Comparison of ENCODE assay signal across 11 cellular contexts in the genomic region with DNA sequence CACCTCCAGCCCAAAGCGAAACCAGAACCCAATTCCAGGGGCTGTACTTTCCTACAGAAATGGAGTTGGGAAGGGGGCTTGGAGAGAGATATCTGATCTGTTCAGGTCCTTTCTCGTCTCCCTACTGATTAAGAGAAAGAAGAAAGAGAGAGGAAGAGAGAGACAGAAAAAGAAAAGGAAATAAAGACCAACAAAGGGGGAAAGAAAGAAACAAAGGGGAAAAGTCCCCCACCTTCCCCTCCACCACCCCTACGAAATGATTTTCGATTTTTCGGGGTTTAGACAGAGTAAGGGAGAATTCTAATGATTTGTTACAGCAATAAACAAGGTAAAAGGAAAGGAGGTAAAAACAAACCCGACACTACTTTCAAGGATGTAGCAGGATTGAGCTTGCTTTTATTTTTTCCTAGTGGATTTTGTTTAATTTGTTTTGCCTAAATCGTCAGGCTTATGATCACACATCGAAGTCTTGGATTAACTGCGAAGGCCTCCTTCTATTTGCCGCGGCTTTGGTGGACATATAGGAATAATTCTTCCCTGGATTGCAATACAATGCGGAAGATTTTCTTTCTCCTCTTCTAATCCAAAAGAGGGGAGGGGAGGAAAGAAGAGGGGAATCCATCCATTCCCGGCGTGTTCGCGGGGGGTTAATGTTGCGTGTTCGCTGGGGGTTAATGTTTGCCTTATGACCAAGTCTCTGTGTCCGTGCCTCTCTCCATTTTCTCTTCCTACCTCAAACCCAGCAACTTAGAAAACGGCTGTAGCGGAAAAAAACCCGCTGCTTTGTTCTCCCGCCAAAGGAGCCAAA. TPM values are rescaled to one million over a fixed set of nuclear protein-coding genes. Genes with fewer than 3 reads are reported as not detected.
A peak's percentile ranks its signal among the peaks of the same experiment; 100 is the strongest.
DNase-seq lines count a peak whose midpoint lies in the region; ATAC-seq, FAIRE-seq and TF ChIP-seq lines count a peak whose summit lies in the region.
"Had no signal": no experiment of that assay in that cellular context is flagged by ENCODE, and none has a peak within 500 bp of the region (broad histone marks: within the 10 kb centered on the region; RNA-seq: fewer than 3 reads in every experiment).

No MANE protein-coding gene starts in this region.

- H3K27me3 Mint-ChIP-seq in H9 (ENCODE audit: low read depth), result peaks cover 96% of the 10 kb centered on the region
- peaks cover 87% of the 10 kb centered on the region for H3K27me3 Mint-ChIP-seq in activated T-helper 1 cell treated with anti-CD3 and anti-CD28 coated beads, Interleukin-12 subunit alpha, Interleukin-12 subunit beta, Interleukin-2, Interleukin-4 antibody, amounts not matched to agents 30 ng/mL and 10 ng/mL and 1 ng/mL, durations not matched to agents 14 hours and 24 hours and 36 hours (ENCODE audit: insufficient read depth)

- no peak overlapping the region for H2BK20ac ChIP-seq in H9 (ENCODE audit: low read depth, low read length, poor library complexity, severe bottlenecking)

- in situ Hi-C loops in gastrocnemius medialis (cut with MboI; ENCODE audit: low sequenced_read_pairs in 4 of 4), result no loop called here

- no peak overlapping the region for H3K18ac ChIP-seq in H9 (ENCODE audit: insufficient read length, low read depth, low read length)

- peaks cover 2% of the 10 kb centered on the region for H4K20me1 ChIP-seq in H9 (ENCODE audit: control insufficient read depth, insufficient read depth, insufficient read length)

- peak overlapping the region; percentile 65 for H3K4me2 ChIP-seq in H9 (ENCODE audit: insufficient read depth, insufficient read length, low read length)

- no peak overlapping the region; the same call in 1 of the 2 replicates for H3K14ac ChIP-seq in H9 (ENCODE audit: insufficient read depth, low read length)

- no peak overlapping the region for H2BK120ac ChIP-seq in H9 (ENCODE audit: low read depth, low read length, poor library complexity, severe bottlenecking)

- TF ChIP-seq CTCF in H9 (conservative IDR thresholded peaks at IDR 0.05) (no peak), kidney (IDR thresholded peaks at IDR 0.05; ENCODE audit: borderline replicate concordance, extremely low read depth, insufficient read depth) (no peak), gastrocnemius medialis (IDR thresholded peaks at IDR 0.05 in 4 of 5, conservative IDR thresholded peaks at IDR 0.05 in 1 of 5) (no peak)

- peak overlapping the region in 1 of 3 experiments; percentile 45; a peak in 1 of 7 replicates for H3K27ac Mint-ChIP-seq in H9
- H3K27ac Mint-ChIP-seq in activated T-helper 1 cell treated with anti-CD3 and anti-CD28 coated beads, Interleukin-12 subunit alpha, Interleukin-12 subunit beta, Interleukin-2, Interleukin-4 antibody, amounts not matched to agents 30 ng/mL and 10 ng/mL and 1 ng/mL, durations not matched to agents 14 hours and 24 hours and 36 hours, result peak overlapping the region; percentile 61

- no peak for FAIRE-seq in kidney (lab: Jason Lieb, UNC)

- no peak overlapping the region for H3K23ac ChIP-seq in H9 (ENCODE audit: insufficient read length, low read depth, low read length)

- no CpG with 5 or more reads among the region's 23 CpGs for WGBS in H9 (ENCODE audit: extremely low coverage, insufficient read length, low lambda C conversion rate)

- no peak overlapping the region for H2AK5ac ChIP-seq in H9 (ENCODE audit: insufficient read length, low read length)

- H3K4me3 Mint-ChIP-seq in H9, result peak overlapping the region; percentile 43 to 79; a peak in 4 of 5 replicates
- H3K4me3 Mint-ChIP-seq in activated T-helper 1 cell treated with anti-CD3 and anti-CD28 coated beads, Interleukin-12 subunit alpha, Interleukin-12 subunit beta, Interleukin-2, Interleukin-4 antibody, amounts not matched to agents 30 ng/mL and 10 ng/mL and 1 ng/mL, durations not matched to agents 14 hours and 24 hours and 36 hours, result no peak overlapping the region

- H3K9me3 Mint-ChIP-seq in H9, result peaks cover 0 to 7% of the 10 kb centered on the region in 2 experiments; a peak in 2 of 5 replicates
- H3K9me3 Mint-ChIP-seq in activated T-helper 1 cell treated with anti-CD3 and anti-CD28 coated beads, Interleukin-12 subunit alpha, Interleukin-12 subunit beta, Interleukin-2, Interleukin-4 antibody, amounts not matched to agents 30 ng/mL and 10 ng/mL and 1 ng/mL, durations not matched to agents 14 hours and 24 hours and 36 hours, result no peaks in the 10 kb centered on the region

- H3K79me1 ChIP-seq in H9 (ENCODE audit: insufficient read depth, low read depth, low read length, poor library complexity, severe bottlenecking), result no peaks in the 10 kb centered on the region

- no peak overlapping the region for H4K5ac ChIP-seq in H9 (ENCODE audit: insufficient read length, low read depth, low read length)

- no peak overlapping the region for H4K91ac ChIP-seq in H9 (ENCODE audit: insufficient read length, low read depth, low read length)

- H3K9ac ChIP-seq in H9 (ENCODE audit: extremely low read depth, insufficient read length, low read length), result no peak overlapping the region
- H3K9ac ChIP-seq in kidney (ENCODE audit: low read length in 2 of 2), result peak overlapping the region in 1 of 2 donors; percentile 28

- H3K56ac ChIP-seq in H9 (ENCODE audit: insufficient read length, low read depth, low read length), result no peak overlapping the region

- peaks cover 35 to 60% of the 10 kb centered on the region in 2 experiments for H3K4me1 Mint-ChIP-seq in H9
- H3K4me1 Mint-ChIP-seq in activated T-helper 1 cell treated with anti-CD3 and anti-CD28 coated beads, Interleukin-12 subunit alpha, Interleukin-12 subunit beta, Interleukin-2, Interleukin-4 antibody, amounts not matched to agents 30 ng/mL and 10 ng/mL and 1 ng/mL, durations not matched to agents 14 hours and 24 hours and 36 hours (ENCODE audit: low read depth), result peaks cover 20% of the 10 kb centered on the region

- DNase-seq in H9, result no peak
- no peak for DNase-seq in activated T-helper 1 cell treated with anti-CD3 and anti-CD28 coated beads, Interleukin-12 subunit alpha, Interleukin-12 subunit beta, Interleukin-2, Interleukin-4 antibody, amounts not matched to agents 30 ng/mL and 10 ng/mL and 1 ng/mL, durations not matched to agents 14 hours and 24 hours and 36 hours (ENCODE audit: low spot score)
- DNase-seq in kidney, result no peak
- DNase-seq in gastrocnemius medialis, result no peak
- no peak for DNase-seq in NCI-H748 treated with DMSO at 0.1 percent for 48 hours (lab: John Stamatoyannopoulos, UW)
- no peak for DNase-seq in occipital lobe (lab: John Stamatoyannopoulos, UW)
- no peak for DNase-seq in HPDE6-E6E7 (ENCODE audit: extremely low spot score)
- DNase-seq: NCI-H2107 had no signal

- H2BK15ac ChIP-seq in H9 (ENCODE audit: low read depth, low read length), result no peak overlapping the region

- H3K4me1 ChIP-seq in H9 (ENCODE audit: insufficient read depth, low read length), result no peaks in the 10 kb centered on the region; the same call in 1 of the 2 replicates
- peaks cover 0 to 11% of the 10 kb centered on the region in 2 donors for H3K4me1 ChIP-seq in kidney (ENCODE audit: control insufficient read depth in 1 of 2, insufficient read depth in 1 of 2, low read depth in 1 of 2, low read length in 2 of 2)
- peaks cover 2 to 22% of the 10 kb centered on the region in 2 donors for H3K4me1 ChIP-seq in gastrocnemius medialis

- no peak overlapping the region for H3T11ph ChIP-seq in H9 (ENCODE audit: low read length)

- TF ChIP-seq POLR2A in gastrocnemius medialis (IDR thresholded peaks at IDR 0.05), result no peak

- H3K27ac ChIP-seq in H9 (ENCODE audit: insufficient read length, low read depth, low read length) (no peak overlapping the region), kidney (ENCODE audit: low read depth in 2 of 2, low read length in 2 of 2) (peak overlapping the region; percentile 38 to 89), gastrocnemius medialis (peak overlapping the region; percentile 60 to 77 (median 72))
- H3K27ac ChIP-seq: HL-60, SJSA1 had no signal

- intact Hi-C loops in activated T-helper 1 cell treated with anti-CD3 and anti-CD28 coated beads, Interleukin-12 subunit alpha, Interleukin-12 subunit beta, Interleukin-2, Interleukin-4 antibody, amounts not matched to agents 30 ng/mL and 10 ng/mL and 1 ng/mL, durations not matched to agents 14 hours and 24 hours and 36 hours (cut with micrococcal nuclease), result loop anchor here (1.0 to 5.0 kb wide), 5 partner anchors 207 to 738 kb away; no protein-coding TSS in a partner anchor
- intact Hi-C loops in kidney (cut with DNase I), result no loop called here
- intact Hi-C loops in gastrocnemius medialis (cut with DNase I; ENCODE audit: low total_unique reads), result no loop called here

- H3K36me3 ChIP-seq in kidney (ENCODE audit: control insufficient read depth in 1 of 2, insufficient read depth in 2 of 2, low read length in 2 of 2) (no peaks in the 10 kb centered on the region), gastrocnemius medialis (no peaks in the 10 kb centered on the region)
- H3K36me3 ChIP-seq: SJSA1 had no signal

- H3K79me2 ChIP-seq in H9 (ENCODE audit: insufficient read depth, low read length), result no peaks in the 10 kb centered on the region

- H2BK5ac ChIP-seq in H9 (ENCODE audit: insufficient read length, low read length), result no peak overlapping the region

- peaks cover 18% of the 10 kb centered on the region for H3K23me2 ChIP-seq in H9 (ENCODE audit: insufficient read length, low read depth, low read length, poor library complexity, severe bottlenecking)

- H4K8ac ChIP-seq in H9 (replicated peaks; ENCODE audit: insufficient read length, low read depth, low read length), result no peak overlapping the region

- H3K9me3 ChIP-seq in H9 (ENCODE audit: control insufficient read depth, low read depth, low read length) (no peaks in the 10 kb centered on the region), kidney (ENCODE audit: control insufficient read depth in 1 of 2, low read length in 2 of 2) (peaks cover 0 to 4% of the 10 kb centered on the region in 2 donors), gastrocnemius medialis (no peaks in the 10 kb centered on the region)
- H3K9me3 ChIP-seq: SJSA1 had no signal

- H2AFZ ChIP-seq in H9 (ENCODE audit: low read length), result no peak overlapping the region

- no peak overlapping the region for H2BK12ac ChIP-seq in H9 (ENCODE audit: insufficient read length, low read depth, low read length)

- H3K4me3 ChIP-seq in kidney (ENCODE audit: low read length in 2 of 2) (peak overlapping the region; percentile 46 to 52), gastrocnemius medialis (peak overlapping the region; percentile 46 to 61 (median 54))
- H3K4me3 ChIP-seq: SJSA1 had no signal

- no peak overlapping the region for H3K4ac ChIP-seq in H9 (ENCODE audit: low read depth, low read length)

- peaks cover 0 to 3% (median 0%) of the 10 kb centered on the region in 3 experiments; a peak in 2 of 7 replicates for H3K36me3 Mint-ChIP-seq in H9 (ENCODE audit: insufficient read depth in 1 of 3, low read depth in 3 of 3)
- peaks cover 3% of the 10 kb centered on the region for H3K36me3 Mint-ChIP-seq in activated T-helper 1 cell treated with anti-CD3 and anti-CD28 coated beads, Interleukin-12 subunit alpha, Interleukin-12 subunit beta, Interleukin-2, Interleukin-4 antibody, amounts not matched to agents 30 ng/mL and 10 ng/mL and 1 ng/mL, durations not matched to agents 14 hours and 24 hours and 36 hours (ENCODE audit: low read depth)

- ATAC-seq in gastrocnemius medialis, result no peak
- no peak for ATAC-seq in GM18867 (IDR thresholded peaks at IDR 0.05; ENCODE audit: unreplicated experiment)

- H3K27me3 ChIP-seq in H9 (ENCODE audit: insufficient read depth, low read length), result peaks cover 94% of the 10 kb centered on the region
- peaks cover 79 to 85% (median 81%) of the 10 kb centered on the region in 3 donors for H3K27me3 ChIP-seq in gastrocnemius medialis

RNA-seq across cellular contexts. Expression of a gene that starts 1.9 kb away (rescaled TPM):
- total RNA-seq in H9 (2021) (0.04 TPM in 1 of 2 replicates, not detected in the other), kidney (6.5 TPM), gastrocnemius medialis (1 to 10 TPM in 1 of 4 donors, under 1 TPM in 3; 0.59 to 1.6 (median 0.70) TPM), occipital lobe (1.6 TPM)
- not detected in 2 replicates for total RNA-seq in activated T-helper 1 cell treated with anti-CD3 and anti-CD28 coated beads, Interleukin-12 subunit alpha, Interleukin-12 subunit beta, Interleukin-2, Interleukin-4 antibody, amounts not matched to agents 30 ng/mL and 10 ng/mL and 1 ng/mL, durations not matched to agents 14 hours and 24 hours and 36 hours
- polyA plus RNA-seq in kidney (ENCODE audit: insufficient read depth, low read depth, low replicate concordance), result 3.1 TPM
- total RNA-seq: SJSA1 had no signal

RNA-seq across cellular contexts. Expression of a gene that starts 40.3 kb away (rescaled TPM):
- not detected in 2 replicates for total RNA-seq in H9 (2021)
- total RNA-seq in activated T-helper 1 cell treated with anti-CD3 and anti-CD28 coated beads, Interleukin-12 subunit alpha, Interleukin-12 subunit beta, Interleukin-2, Interleukin-4 antibody, amounts not matched to agents 30 ng/mL and 10 ng/mL and 1 ng/mL, durations not matched to agents 14 hours and 24 hours and 36 hours, result not detected in 2 replicates
- total RNA-seq in kidney, result 245 TPM
- polyA plus RNA-seq in kidney (ENCODE audit: insufficient read depth, low read depth, low replicate concordance), result 2,553 TPM
- 10 to 100 TPM in 1 of 4 donors, 1 to 10 TPM in 2, not detected in 1; 1.8 to 10.9 (median 3.9) TPM for total RNA-seq in gastrocnemius medialis
- not detected for total RNA-seq in occipital lobe
- total RNA-seq: SJSA1 had no signal

Comparison
In these comparisons a context has a peak if more than half of its experiments do, and no peak if none do; other contexts are left out.
1. RNA of a gene that starts 40.3 kb away (total RNA-seq): 245 TPM in kidney (single experiment); 1.8 to 10.9 TPM in gastrocnemius medialis, not detected in H9, not detected in activated T-helper 1 cell treated with anti-CD3 and anti-CD28 coated beads, Interleukin-12 subunit alpha, Interleukin-12 subunit beta, Interleukin-2, Interleukin-4 antibody, amounts not matched to agents 30 ng/mL and 10 ng/mL and 1 ng/mL, durations not matched to agents 14 hours and 24 hours and 36 hours and not detected in occipital lobe (single experiment); every median in the first group is over 10 times any median in the second.